1 cellular context compared by ENCODE assay signal in the genomic region with DNA sequence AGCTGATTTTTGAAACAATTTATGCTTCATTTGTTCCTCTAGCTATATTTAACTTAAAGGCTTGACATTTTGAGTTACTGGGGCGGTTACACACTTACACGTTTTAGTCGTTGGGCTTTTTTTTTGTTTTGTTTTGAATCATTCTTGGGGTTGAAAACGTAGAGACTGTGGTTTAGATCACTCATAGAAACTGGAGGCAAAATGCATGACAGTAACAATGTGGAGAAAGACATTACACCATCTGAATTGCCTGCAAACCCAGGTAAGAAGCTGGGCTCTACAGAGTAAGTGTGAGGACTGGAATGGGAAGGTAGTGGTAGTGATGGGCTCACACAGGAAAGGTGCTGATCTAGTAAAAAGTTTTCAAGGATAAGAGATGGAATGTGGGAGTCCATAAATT.
TF ChIP-seq lines count a peak whose summit lies in the region.

A gene with protein sequence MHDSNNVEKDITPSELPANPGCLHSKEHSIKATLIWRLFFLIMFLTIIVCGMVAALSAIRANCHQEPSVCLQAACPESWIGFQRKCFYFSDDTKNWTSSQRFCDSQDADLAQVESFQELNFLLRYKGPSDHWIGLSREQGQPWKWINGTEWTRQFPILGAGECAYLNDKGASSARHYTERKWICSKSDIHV (plus strand): TSS at position 180 of the 400 bp plus-strand sequence. CDS start 22 bp downstream, at position 202.

TF ChIP-seq in GM12878, 131 proteins besides CTCF, POLR2A, EP300 and RAD21 (continued from another document and continues in another):
- peak; percentile 95 for TF ChIP-seq MLLT1 (IDR thresholded peaks at IDR 0.05)
- no peak for TF ChIP-seq CBX3 (IDR thresholded peaks at IDR 0.05; ENCODE audit: borderline replicate concordance, low read depth)
- peak; percentile 87 for TF ChIP-seq POU2F2 (IDR thresholded peaks at IDR 0.05; ENCODE audit: borderline replicate concordance, low read depth, low read length)
- TF ChIP-seq PAX5 (IDR thresholded peaks at IDR 0.05; ENCODE audit: borderline replicate concordance, low read depth, low read length) = peak; percentile 95
- no peak for TF ChIP-seq ZNF274 (IDR thresholded peaks at IDR 0.05; ENCODE audit: insufficient read depth, insufficient read length)
- TF ChIP-seq ZZZ3 (IDR thresholded peaks at IDR 0.05; ENCODE audit: control insufficient read depth, insufficient read length, low read depth) = no peak
- TF ChIP-seq CBX5 (IDR thresholded peaks at IDR 0.05; ENCODE audit: low read depth) = peak; percentile 80; the same call in 1 of the 2 replicates
- TF ChIP-seq SUPT20H (IDR thresholded peaks at IDR 0.05; ENCODE audit: borderline replicate concordance, control insufficient read depth, low read depth, low read length) = no peak
- peak; percentile 91 to 95 for TF ChIP-seq BHLHE40 (IDR thresholded peaks at IDR 0.05; ENCODE audit: borderline replicate concordance in 1 of 2, low read depth in 2 of 2, low read length in 1 of 2)
- peak; percentile 89 for TF ChIP-seq MEF2B (IDR thresholded peaks at IDR 0.05; ENCODE audit: partially characterized antibody, poor library complexity, severe bottlenecking)
- TF ChIP-seq HDGF (IDR thresholded peaks at IDR 0.05) = no peak
- peak; percentile 83 for TF ChIP-seq DPF2 (IDR thresholded peaks at IDR 0.05)
- TF ChIP-seq ZNF217 (IDR thresholded peaks at IDR 0.05) = peak; percentile 100
- peak; percentile 93 for TF ChIP-seq MTA2 (IDR thresholded peaks at IDR 0.05; ENCODE audit: low read depth)
- peak; percentile 73 for TF ChIP-seq IKZF1 (conservative IDR thresholded peaks at IDR 0.05)
- TF ChIP-seq ESRRA (IDR thresholded peaks at IDR 0.05; ENCODE audit: low read length) = no peak
- no peak for TF ChIP-seq SREBF2 (IDR thresholded peaks at IDR 0.05; ENCODE audit: low read length)
- no peak; the same call in 1 of the 2 replicates for TF ChIP-seq RB1 (IDR thresholded peaks at IDR 0.05; ENCODE audit: borderline replicate concordance)
- TF ChIP-seq, protein P1, sequence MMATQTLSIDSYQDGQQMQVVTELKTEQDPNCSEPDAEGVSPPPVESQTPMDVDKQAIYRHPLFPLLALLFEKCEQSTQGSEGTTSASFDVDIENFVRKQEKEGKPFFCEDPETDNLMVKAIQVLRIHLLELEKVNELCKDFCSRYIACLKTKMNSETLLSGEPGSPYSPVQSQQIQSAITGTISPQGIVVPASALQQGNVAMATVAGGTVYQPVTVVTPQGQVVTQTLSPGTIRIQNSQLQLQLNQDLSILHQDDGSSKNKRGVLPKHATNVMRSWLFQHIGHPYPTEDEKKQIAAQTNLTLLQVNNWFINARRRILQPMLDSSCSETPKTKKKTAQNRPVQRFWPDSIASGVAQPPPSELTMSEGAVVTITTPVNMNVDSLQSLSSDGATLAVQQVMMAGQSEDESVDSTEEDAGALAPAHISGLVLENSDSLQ (IDR thresholded peaks at IDR 0.05) = peak; percentile 76
- peak; percentile 90 for TF ChIP-seq EED (IDR thresholded peaks at IDR 0.05; ENCODE audit: low read depth)
- TF ChIP-seq CREM (IDR thresholded peaks at IDR 0.05; ENCODE audit: low read depth) = peak; percentile 96
- TF ChIP-seq RCOR1 (conservative IDR thresholded peaks at IDR 0.05; ENCODE audit: low read depth, low read length) = peak; percentile 94; the same call in 1 of the 2 replicates
- no peak for TF ChIP-seq NFYA (IDR thresholded peaks at IDR 0.05; ENCODE audit: borderline replicate concordance, low read depth, low read length)
- no peak for TF ChIP-seq SMC3 (IDR thresholded peaks at IDR 0.05; ENCODE audit: borderline replicate concordance, low read length)
- no peak for TF ChIP-seq MXI1 (IDR thresholded peaks at IDR 0.05; ENCODE audit: low read depth, low read length)
- peak; percentile 76 for TF ChIP-seq RELB (IDR thresholded peaks at IDR 0.05; ENCODE audit: low read depth)
- TF ChIP-seq, protein P2, sequence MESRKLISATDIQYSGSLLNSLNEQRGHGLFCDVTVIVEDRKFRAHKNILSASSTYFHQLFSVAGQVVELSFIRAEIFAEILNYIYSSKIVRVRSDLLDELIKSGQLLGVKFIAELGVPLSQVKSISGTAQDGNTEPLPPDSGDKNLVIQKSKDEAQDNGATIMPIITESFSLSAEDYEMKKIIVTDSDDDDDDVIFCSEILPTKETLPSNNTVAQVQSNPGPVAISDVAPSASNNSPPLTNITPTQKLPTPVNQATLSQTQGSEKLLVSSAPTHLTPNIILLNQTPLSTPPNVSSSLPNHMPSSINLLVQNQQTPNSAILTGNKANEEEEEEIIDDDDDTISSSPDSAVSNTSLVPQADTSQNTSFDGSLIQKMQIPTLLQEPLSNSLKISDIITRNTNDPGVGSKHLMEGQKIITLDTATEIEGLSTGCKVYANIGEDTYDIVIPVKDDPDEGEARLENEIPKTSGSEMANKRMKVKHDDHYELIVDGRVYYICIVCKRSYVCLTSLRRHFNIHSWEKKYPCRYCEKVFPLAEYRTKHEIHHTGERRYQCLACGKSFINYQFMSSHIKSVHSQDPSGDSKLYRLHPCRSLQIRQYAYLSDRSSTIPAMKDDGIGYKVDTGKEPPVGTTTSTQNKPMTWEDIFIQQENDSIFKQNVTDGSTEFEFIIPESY (IDR thresholded peaks at IDR 0.05) = no peak
- peak; percentile 79 to 85 for TF ChIP-seq IKZF2 (IDR thresholded peaks at IDR 0.05)
- TF ChIP-seq FOS (IDR thresholded peaks at IDR 0.05; ENCODE audit: borderline replicate concordance, extremely low read depth, insufficient read length) = no peak
- 0 out of 2 replicates have a peak, but pooled peaks have one; percentile 80 for TF ChIP-seq CHD1 (IDR thresholded peaks at IDR 0.05; ENCODE audit: low read depth, low read length)
- no peak for TF ChIP-seq NR2C2 (IDR thresholded peaks at IDR 0.05; ENCODE audit: borderline replicate concordance, control insufficient read depth, insufficient read length, low read depth)
- peak; percentile 91 for TF ChIP-seq MYB (IDR thresholded peaks at IDR 0.05; ENCODE audit: borderline replicate concordance, low read depth, low read length)
- TF ChIP-seq CHD2 (IDR thresholded peaks at IDR 0.05; ENCODE audit: borderline replicate concordance, low read depth, low read length) = peak; percentile 71; the same call in 1 of the 2 replicates
- TF ChIP-seq ATF2 (IDR thresholded peaks at IDR 0.05; ENCODE audit: low read length) = peak; percentile 99
- TF ChIP-seq KLF5 (IDR thresholded peaks at IDR 0.05; ENCODE audit: partially characterized antibody) = no peak
- TF ChIP-seq, protein P3, sequence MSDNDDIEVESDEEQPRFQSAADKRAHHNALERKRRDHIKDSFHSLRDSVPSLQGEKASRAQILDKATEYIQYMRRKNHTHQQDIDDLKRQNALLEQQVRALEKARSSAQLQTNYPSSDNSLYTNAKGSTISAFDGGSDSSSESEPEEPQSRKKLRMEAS (IDR thresholded peaks at IDR 0.05; ENCODE audit: low read depth, low read length) = no peak
- TF ChIP-seq NFIC (IDR thresholded peaks at IDR 0.05; ENCODE audit: low read depth, low read length) = peak; percentile 100
- no peak for TF ChIP-seq E2F4 (IDR thresholded peaks at IDR 0.05; ENCODE audit: low read depth, low read length)
- TF ChIP-seq IRF4 (IDR thresholded peaks at IDR 0.05; ENCODE audit: low read depth, low read length) = peak; percentile 93
- TF ChIP-seq CBFB (IDR thresholded peaks at IDR 0.05; ENCODE audit: low read depth) = peak; percentile 97
- TF ChIP-seq, protein P4, sequence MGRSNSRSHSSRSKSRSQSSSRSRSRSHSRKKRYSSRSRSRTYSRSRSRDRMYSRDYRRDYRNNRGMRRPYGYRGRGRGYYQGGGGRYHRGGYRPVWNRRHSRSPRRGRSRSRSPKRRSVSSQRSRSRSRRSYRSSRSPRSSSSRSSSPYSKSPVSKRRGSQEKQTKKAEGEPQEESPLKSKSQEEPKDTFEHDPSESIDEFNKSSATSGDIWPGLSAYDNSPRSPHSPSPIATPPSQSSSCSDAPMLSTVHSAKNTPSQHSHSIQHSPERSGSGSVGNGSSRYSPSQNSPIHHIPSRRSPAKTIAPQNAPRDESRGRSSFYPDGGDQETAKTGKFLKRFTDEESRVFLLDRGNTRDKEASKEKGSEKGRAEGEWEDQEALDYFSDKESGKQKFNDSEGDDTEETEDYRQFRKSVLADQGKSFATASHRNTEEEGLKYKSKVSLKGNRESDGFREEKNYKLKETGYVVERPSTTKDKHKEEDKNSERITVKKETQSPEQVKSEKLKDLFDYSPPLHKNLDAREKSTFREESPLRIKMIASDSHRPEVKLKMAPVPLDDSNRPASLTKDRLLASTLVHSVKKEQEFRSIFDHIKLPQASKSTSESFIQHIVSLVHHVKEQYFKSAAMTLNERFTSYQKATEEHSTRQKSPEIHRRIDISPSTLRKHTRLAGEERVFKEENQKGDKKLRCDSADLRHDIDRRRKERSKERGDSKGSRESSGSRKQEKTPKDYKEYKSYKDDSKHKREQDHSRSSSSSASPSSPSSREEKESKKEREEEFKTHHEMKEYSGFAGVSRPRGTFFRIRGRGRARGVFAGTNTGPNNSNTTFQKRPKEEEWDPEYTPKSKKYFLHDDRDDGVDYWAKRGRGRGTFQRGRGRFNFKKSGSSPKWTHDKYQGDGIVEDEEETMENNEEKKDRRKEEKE (IDR thresholded peaks at IDR 0.05) = no peak
- TF ChIP-seq KAT2A (conservative IDR thresholded peaks at IDR 0.05; ENCODE audit: control insufficient read depth, low read depth, low read length) = no peak
- peak; percentile 82; the same call in 1 of the 2 replicates for TF ChIP-seq BMI1 (IDR thresholded peaks at IDR 0.05; ENCODE audit: borderline replicate concordance)
- peak; percentile 100 for TF ChIP-seq FOXM1 (IDR thresholded peaks at IDR 0.05; ENCODE audit: low read depth, low read length)
- TF ChIP-seq JUND (IDR thresholded peaks at IDR 0.05; ENCODE audit: low read depth, low read length) = peak; percentile 85
- TF ChIP-seq WRNIP1 (IDR thresholded peaks at IDR 0.05; ENCODE audit: borderline replicate concordance, low read depth, low read length) = no peak
- 0 out of 2 replicates have a peak, but pooled peaks have one; percentile 44 for TF ChIP-seq SIN3A (IDR thresholded peaks at IDR 0.05; ENCODE audit: low read depth, low read length)
